21 cellular contexts compared by ENCODE assay signal in the genomic region with DNA sequence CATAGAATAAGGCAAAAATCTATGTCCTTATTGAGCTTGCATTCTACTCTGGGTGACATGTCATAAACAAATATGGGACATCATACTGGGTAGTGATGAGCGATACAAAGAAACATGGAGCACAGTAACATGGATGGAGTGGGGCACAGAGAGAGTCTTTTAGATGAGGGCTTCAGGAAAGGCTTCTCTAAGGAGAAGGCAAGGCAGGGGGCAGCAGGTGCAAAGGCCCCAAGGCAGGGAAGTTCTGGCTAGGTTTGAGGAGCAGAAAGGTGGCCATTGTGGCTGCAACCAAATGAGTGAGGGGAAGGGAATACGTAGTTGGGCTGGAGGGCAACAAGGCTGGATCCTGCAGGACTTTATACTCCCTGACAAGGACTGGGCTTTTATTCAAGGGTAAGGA.
"Had no signal": no experiment of that assay in that cellular context is flagged by ENCODE, and none has a peak within 500 bp of the region (broad histone marks: within the 10 kb centered on the region; RNA-seq: fewer than 3 reads in every experiment).

No MANE protein-coding gene starts in this region.

- H3K27ac Mint-ChIP-seq: mesothelial cell of epicardium had no signal

- H3K4me3 Mint-ChIP-seq: mesothelial cell of epicardium had no signal

- DNase-seq: dermis blood vessel endothelial cell; dorsolateral prefrontal cortex; effector CD8-positive, alpha-beta T cell; foreskin keratinocyte; head of caudate nucleus; heart right ventricle; hippocampal formation; left cardiac atrium; left lung; left ventricle myocardium superior; lower lobe of right lung; mesenchymal stem cell; mucosa of descending colon had no signal

- FAIRE-seq: colon, endothelial cell of umbilical vein, frontal cortex, islet of Langerhans, keratinocyte had no signal

- H3K36me3 Mint-ChIP-seq: mesothelial cell of epicardium had no signal

- ATAC-seq: esophagus mucosa, foreskin keratinocyte, gastroesophageal sphincter, heart right ventricle, left cardiac atrium, left lung, left ventricle myocardium superior, lower lobe of right lung, mucosa of descending colon had no signal
